20 cellular contexts compared by ENCODE assay signal in genomic region chr3:169090559-169090958, GRCh38.
"Had no signal": no experiment of that assay in that cellular context is flagged by ENCODE, and none has a peak within 500 bp of the region (broad histone marks: within the 10 kb centered on the region; RNA-seq: fewer than 3 reads in every experiment).

No MANE protein-coding gene starts in this region.

- H3K27me3 ChIP-seq: gastrocnemius medialis, stomach, suprapubic skin, tibial nerve had no signal

- H3K9me3 Mint-ChIP-seq: activated CD4-positive, alpha-beta memory T cell treated with anti-CD3 and anti-CD28 coated beads for 36 hours; activated naive CD8-positive, alpha-beta T cell treated with anti-CD3 and anti-CD28 coated beads for 36 hours; naive thymus-derived CD4-positive, alpha-beta T cell; stimulated activated memory B cell treated with anti-CD40 and anti-IgM and Interleukin-4, amounts not matched to agents 10 μg/mL and 1 μg/mL and 100 μg/mL, for 72 hours had no signal

- H3K27ac Mint-ChIP-seq: activated CD4-positive, alpha-beta memory T cell treated with anti-CD3 and anti-CD28 coated beads for 36 hours; activated naive CD8-positive, alpha-beta T cell treated with anti-CD3 and anti-CD28 coated beads for 36 hours; naive thymus-derived CD4-positive, alpha-beta T cell; progenitor cell of endocrine pancreas; stimulated activated memory B cell treated with anti-CD40 and anti-IgM and Interleukin-4, amounts not matched to agents 10 μg/mL and 1 μg/mL and 100 μg/mL, for 72 hours had no signal

- H3K4me3 Mint-ChIP-seq: activated CD4-positive, alpha-beta memory T cell treated with anti-CD3 and anti-CD28 coated beads for 36 hours; activated naive CD8-positive, alpha-beta T cell treated with anti-CD3 and anti-CD28 coated beads for 36 hours; naive thymus-derived CD4-positive, alpha-beta T cell; stimulated activated memory B cell treated with anti-CD40 and anti-IgM and Interleukin-4, amounts not matched to agents 10 μg/mL and 1 μg/mL and 100 μg/mL, for 72 hours had no signal

- H3K27ac ChIP-seq: gastrocnemius medialis, stomach, suprapubic skin, tibial nerve had no signal

- H3K36me3 ChIP-seq: gastrocnemius medialis, suprapubic skin, tibial nerve had no signal

- DNase-seq: activated CD4-positive, alpha-beta memory T cell treated with anti-CD3 and anti-CD28 coated beads for 36 hours; activated CD4-positive, alpha-beta T cell treated with anti-CD3 and anti-CD28 coated beads for 48 hours; activated naive CD4-positive, alpha-beta T cell treated with Interleukin-2 at 50 U/mL for 16 hours; activated naive CD8-positive, alpha-beta T cell treated with anti-CD3 and anti-CD28 coated beads for 36 hours; activated T-cell treated with anti-CD3 and anti-CD28 coated beads, Interleukin-2, amount 50 U/mL, for 48 hours; amniotic stem cell; dermis blood vessel endothelial cell; effector CD8-positive, alpha-beta T cell; gastrocnemius medialis; hypothalamus; left colon; naive thymus-derived CD4-positive, alpha-beta T cell; right cardiac atrium; stomach had no signal

- ATAC-seq: gastrocnemius medialis; left colon; naive thymus-derived CD4-positive, alpha-beta T cell; stimulated activated memory B cell treated with anti-CD40 and anti-IgM and Interleukin-4, amounts not matched to agents 10 μg/mL and 1 μg/mL and 100 μg/mL, for 72 hours had no signal

- H3K9me3 ChIP-seq: gastrocnemius medialis, stomach, suprapubic skin, tibial nerve had no signal

- H3K4me3 ChIP-seq: gastrocnemius medialis, skin epidermis, stomach, suprapubic skin, tibial nerve had no signal

- FAIRE-seq: islet of Langerhans had no signal

- H3K4me1 Mint-ChIP-seq: activated naive CD8-positive, alpha-beta T cell treated with anti-CD3 and anti-CD28 coated beads for 36 hours; naive thymus-derived CD4-positive, alpha-beta T cell; stimulated activated memory B cell treated with anti-CD40 and anti-IgM and Interleukin-4, amounts not matched to agents 10 μg/mL and 1 μg/mL and 100 μg/mL, for 72 hours had no signal

- H3K27me3 Mint-ChIP-seq: activated CD4-positive, alpha-beta memory T cell treated with anti-CD3 and anti-CD28 coated beads for 36 hours; activated naive CD8-positive, alpha-beta T cell treated with anti-CD3 and anti-CD28 coated beads for 36 hours; naive thymus-derived CD4-positive, alpha-beta T cell; progenitor cell of endocrine pancreas; stimulated activated memory B cell treated with anti-CD40 and anti-IgM and Interleukin-4, amounts not matched to agents 10 μg/mL and 1 μg/mL and 100 μg/mL, for 72 hours had no signal

- H3K4me1 ChIP-seq: gastrocnemius medialis, tibial nerve had no signal

- H3K36me3 Mint-ChIP-seq: activated CD4-positive, alpha-beta memory T cell treated with anti-CD3 and anti-CD28 coated beads for 36 hours; activated naive CD8-positive, alpha-beta T cell treated with anti-CD3 and anti-CD28 coated beads for 36 hours; naive thymus-derived CD4-positive, alpha-beta T cell; stimulated activated memory B cell treated with anti-CD40 and anti-IgM and Interleukin-4, amounts not matched to agents 10 μg/mL and 1 μg/mL and 100 μg/mL, for 72 hours had no signal
